Comparison of ENCODE assay signal across 8 cellular contexts in genomic region chr15:31004220-31004733, GRCh38. TPM values are rescaled to one million over a fixed set of nuclear protein-coding genes. Genes with fewer than 3 reads are reported as not detected.
DNase-seq lines count a peak whose midpoint lies in the region; ATAC-seq and TF ChIP-seq lines count a peak whose summit lies in the region.

No MANE protein-coding gene starts in this region.

- H3K9me3 Mint-ChIP-seq in nephron progenitor cell, result no peaks in the 10 kb centered on the region
- H3K9me3 Mint-ChIP-seq in activated T-helper 2 cell treated with anti-CD3 and anti-CD28 coated beads, Interferon-gamma antibody, Interleukin-2, Interleukin-4, amounts not matched to agents 10 μg/mL and 5 μg/mL and 100 μg/mL, durations not matched to agents 14 hours and 24 hours and 36 hours, result no peaks in the 10 kb centered on the region

- intact Hi-C loops in activated T-helper 2 cell treated with anti-CD3 and anti-CD28 coated beads, Interferon-gamma antibody, Interleukin-2, Interleukin-4, amounts not matched to agents 10 μg/mL and 5 μg/mL and 100 μg/mL, durations not matched to agents 14 hours and 24 hours and 36 hours (cut with micrococcal nuclease), result no loop called here

- H3K4me1 Mint-ChIP-seq in nephron progenitor cell, result peaks cover 7% of the 10 kb centered on the region
- peaks cover 14% of the 10 kb centered on the region for H3K4me1 Mint-ChIP-seq in activated T-helper 2 cell treated with anti-CD3 and anti-CD28 coated beads, Interferon-gamma antibody, Interleukin-2, Interleukin-4, amounts not matched to agents 10 μg/mL and 5 μg/mL and 100 μg/mL, durations not matched to agents 14 hours and 24 hours and 36 hours (ENCODE audit: low read depth)

- no peak for TF ChIP-seq CTCF in nephron progenitor cell (IDR thresholded peaks at IDR 0.05)

- H3K27me3 Mint-ChIP-seq in nephron progenitor cell (ENCODE audit: low read depth, poor library complexity), result peaks cover 13% of the 10 kb centered on the region
- H3K27me3 Mint-ChIP-seq in activated T-helper 2 cell treated with anti-CD3 and anti-CD28 coated beads, Interferon-gamma antibody, Interleukin-2, Interleukin-4, amounts not matched to agents 10 μg/mL and 5 μg/mL and 100 μg/mL, durations not matched to agents 14 hours and 24 hours and 36 hours (ENCODE audit: low read depth), result peaks cover 54% of the 10 kb centered on the region

- DNase-seq in GDM1 (lab: John Stamatoyannopoulos, UW) (peak; percentile 92), UCSD-AML1 (lab: John Stamatoyannopoulos, UW; ENCODE audit: unreplicated experiment) (peak; percentile 78), nephron progenitor cell (peak; percentile 12), HPDE6-E6E7 (ENCODE audit: extremely low spot score) (no peak)
- no peak for DNase-seq in activated CD4-positive, alpha-beta T cell treated with anti-CD3 and anti-CD28 coated beads for 4 hours
- no peak for DNase-seq in activated T-helper 2 cell treated with anti-CD3 and anti-CD28 coated beads, Interferon-gamma antibody, Interleukin-2, Interleukin-4, amounts not matched to agents 10 μg/mL and 5 μg/mL and 100 μg/mL, durations not matched to agents 14 hours and 24 hours and 36 hours (ENCODE audit: low spot score)

- peak; percentile 88 for ATAC-seq in GM19438 (IDR thresholded peaks at IDR 0.05; ENCODE audit: low read depth, unreplicated experiment)
- peak; percentile 81 for ATAC-seq in HG03342 (IDR thresholded peaks at IDR 0.05; ENCODE audit: unreplicated experiment)

- H3K36me3 Mint-ChIP-seq in nephron progenitor cell (ENCODE audit: low read depth), result no peaks in the 10 kb centered on the region
- no peaks in the 10 kb centered on the region for H3K36me3 Mint-ChIP-seq in activated T-helper 2 cell treated with anti-CD3 and anti-CD28 coated beads, Interferon-gamma antibody, Interleukin-2, Interleukin-4, amounts not matched to agents 10 μg/mL and 5 μg/mL and 100 μg/mL, durations not matched to agents 14 hours and 24 hours and 36 hours (ENCODE audit: low read depth)

- no peak overlapping the region for H3K27ac Mint-ChIP-seq in nephron progenitor cell
- no peak overlapping the region for H3K27ac Mint-ChIP-seq in activated T-helper 2 cell treated with anti-CD3 and anti-CD28 coated beads, Interferon-gamma antibody, Interleukin-2, Interleukin-4, amounts not matched to agents 10 μg/mL and 5 μg/mL and 100 μg/mL, durations not matched to agents 14 hours and 24 hours and 36 hours

- no peak overlapping the region for H3K4me3 Mint-ChIP-seq in nephron progenitor cell
- no peak overlapping the region for H3K4me3 Mint-ChIP-seq in activated T-helper 2 cell treated with anti-CD3 and anti-CD28 coated beads, Interferon-gamma antibody, Interleukin-2, Interleukin-4, amounts not matched to agents 10 μg/mL and 5 μg/mL and 100 μg/mL, durations not matched to agents 14 hours and 24 hours and 36 hours (ENCODE audit: low read depth)

RNA-seq across cellular contexts. Expression of gene MTMR10, which starts 12.8 kb away (rescaled TPM):
- total RNA-seq in activated T-helper 2 cell treated with anti-CD3 and anti-CD28 coated beads, Interferon-gamma antibody, Interleukin-2, Interleukin-4, amounts not matched to agents 10 μg/mL and 5 μg/mL and 100 μg/mL, durations not matched to agents 14 hours and 24 hours and 36 hours, result 12.2 and 14.1 TPM in 2 replicates

Comparison
In these comparisons a context has a peak if more than half of its experiments do, and no peak if none do; other contexts are left out.
1. DNase-seq: peak in GDM1 (single experiment), UCSD-AML1 (single experiment) and nephron progenitor cell (single experiment); none in HPDE6-E6E7 (single experiment), activated CD4-positive, alpha-beta T cell treated with anti-CD3 and anti-CD28 coated beads for 4 hours (0 of 2) and activated T-helper 2 cell treated with anti-CD3 and anti-CD28 coated beads, Interferon-gamma antibody, Interleukin-2, Interleukin-4, amounts not matched to agents 10 μg/mL and 5 μg/mL and 100 μg/mL, durations not matched to agents 14 hours and 24 hours and 36 hours (single experiment).